In genomic region chr4:132240094-132240493, GRCh38 we compare ENCODE assay signal across 18 cellular contexts.
DNase-seq lines count a peak whose midpoint lies in the region; ATAC-seq, FAIRE-seq and TF ChIP-seq lines count a peak whose summit lies in the region.
"Had no signal": no experiment of that assay in that cellular context is flagged by ENCODE, and none has a peak within 500 bp of the region (broad histone marks: within the 10 kb centered on the region; RNA-seq: fewer than 3 reads in every experiment).

No MANE protein-coding gene starts in this region.

- H2AK5ac ChIP-seq in H1 (ENCODE audit: low read depth, low read length) = no peak overlapping the region

- no peaks in the 10 kb centered on the region for H3K27me3 ChIP-seq in right cardiac atrium (ENCODE audit: control insufficient read depth, insufficient read depth)
- no peaks in the 10 kb centered on the region for H3K27me3 ChIP-seq in OCI-LY1 (ENCODE audit: insufficient read depth, low read length)
- no peaks in the 10 kb centered on the region for H3K27me3 ChIP-seq in H1 (replicated peaks in 1 of 4; ENCODE audit: control insufficient read depth in 3 of 4, extremely low read depth in 1 of 4, insufficient read depth in 3 of 4, low read length in 3 of 4)

- H3K9me3 ChIP-seq in right cardiac atrium (ENCODE audit: control insufficient read depth, low read length) = no peaks in the 10 kb centered on the region
- peaks cover 13% of the 10 kb centered on the region; the same call in 1 of the 2 replicates for H3K9me3 ChIP-seq in OCI-LY1 (ENCODE audit: low read length)
- H3K9me3 ChIP-seq in H1 (ENCODE audit: insufficient read depth in 2 of 2, low read depth in 1 of 2, low read length in 1 of 2) = no peaks in the 10 kb centered on the region

- H3K79me2 ChIP-seq in OCI-LY1 (ENCODE audit: insufficient read depth, low read length) = no peaks in the 10 kb centered on the region
- H3K79me2 ChIP-seq in H1 (ENCODE audit: control insufficient read depth in 1 of 2, insufficient read depth in 2 of 2, low read length in 2 of 2) = no peaks in the 10 kb centered on the region

- H3K27me3 Mint-ChIP-seq in activated CD8-positive, alpha-beta T cell treated with anti-CD3 and anti-CD28 coated beads for 36 hours = no peaks in the 10 kb centered on the region
- H3K27me3 Mint-ChIP-seq: B cell; CD4-positive, alpha-beta memory T cell had no signal

- intact Hi-C loops in right cardiac atrium (cut with DNase I) = no loop called here
- intact Hi-C loops in Right ventricle myocardium inferior (cut with DNase I) = no loop called here
- intact Hi-C loops in activated CD8-positive, alpha-beta T cell treated with anti-CD3 and anti-CD28 coated beads for 36 hours (cut with micrococcal nuclease) = no loop called here

- H2BK5ac ChIP-seq in H1 (ENCODE audit: low read depth, low read length) = no peak overlapping the region

- H3K9me3 Mint-ChIP-seq in activated CD8-positive, alpha-beta T cell treated with anti-CD3 and anti-CD28 coated beads for 36 hours = peaks cover 3% of the 10 kb centered on the region
- H3K9me3 Mint-ChIP-seq: HFFc6 had no signal

- no peak for FAIRE-seq in H1 (lab: Jason Lieb, UNC)
- FAIRE-seq: G401.6, GM12891 had no signal

- H3K27ac ChIP-seq in right cardiac atrium (ENCODE audit: low read length) (no peak overlapping the region), OCI-LY1 (ENCODE audit: low read depth, low read length, poor library complexity, severe bottlenecking) (no peak overlapping the region), H1 (ENCODE audit: low read depth, low read length) (no peak overlapping the region)
- H3K27ac ChIP-seq: HL-60 had no signal

- no peak overlapping the region for H2BK12ac ChIP-seq in H1 (ENCODE audit: low read depth, low read length)

- no peak for TF ChIP-seq CTCF in OCI-LY1 (IDR thresholded peaks at IDR 0.05; ENCODE audit: low read length)
- no peak for TF ChIP-seq CTCF in H1 (IDR thresholded peaks at IDR 0.05; ENCODE audit: control extremely low read depth in 1 of 3, insufficient read depth in 1 of 3, low read depth in 1 of 3, low read length in 3 of 3)
- no peak for TF ChIP-seq CTCF in activated CD8-positive, alpha-beta T cell treated with anti-CD3 and anti-CD28 coated beads for 36 hours (IDR thresholded peaks at IDR 0.05)

- H3K27ac Mint-ChIP-seq in activated CD8-positive, alpha-beta T cell treated with anti-CD3 and anti-CD28 coated beads for 36 hours = no peak overlapping the region
- H3K27ac Mint-ChIP-seq: B cell; CD4-positive, alpha-beta memory T cell; HFFc6 had no signal

- H3K4ac ChIP-seq in H1 (replicated peaks; ENCODE audit: insufficient read length, low read depth, low read length) = no peak overlapping the region

- no peak overlapping the region for H3K14ac ChIP-seq in H1 (ENCODE audit: insufficient read length)

- no peak overlapping the region for H4K5ac ChIP-seq in H1 (ENCODE audit: insufficient read length, low read depth, low read length)

- no peaks in the 10 kb centered on the region for H3K79me1 ChIP-seq in H1 (ENCODE audit: low read depth, low read length)

- no peak overlapping the region for H4K91ac ChIP-seq in H1 (replicated peaks; ENCODE audit: insufficient read length, low read length)

- no peak overlapping the region for H3K4me3 Mint-ChIP-seq in activated CD8-positive, alpha-beta T cell treated with anti-CD3 and anti-CD28 coated beads for 36 hours
- H3K4me3 Mint-ChIP-seq: B cell; CD4-positive, alpha-beta memory T cell; HFFc6 had no signal

- no peak overlapping the region for H4K8ac ChIP-seq in H1 (ENCODE audit: extremely low read depth, insufficient read depth, low read length)

- WGBS in right cardiac atrium = 37% methylated on average over 4 of the region's 4 CpGs
- WGBS in H1 (ENCODE audit: extremely low coverage in 1 of 2, insufficient coverage in 1 of 2, insufficient read length in 1 of 2, insufficient replicate concordance in 2 of 2, low coverage in 1 of 2, low lambda C conversion rate in 2 of 2, missing lambda C conversion rate in 1 of 2), 2 experiments = 68% methylated on average over 4 of the region's 4 CpGs; no CpG with 5 or more reads in 1 of the 2 experiments

- H3K9ac ChIP-seq in OCI-LY1 (ENCODE audit: low read length) (no peak overlapping the region), H1 (replicated peaks in 1 of 4; ENCODE audit: extremely low read depth in 1 of 4, low read depth in 3 of 4, low read length in 3 of 4) (no peak overlapping the region)

- no peaks in the 10 kb centered on the region for H3K36me3 Mint-ChIP-seq in activated CD8-positive, alpha-beta T cell treated with anti-CD3 and anti-CD28 coated beads for 36 hours (ENCODE audit: low read depth)
- H3K36me3 Mint-ChIP-seq: CD4-positive, alpha-beta memory T cell had no signal

- H2BK20ac ChIP-seq in H1 (ENCODE audit: low read length) = no peak overlapping the region

- H3K4me2 ChIP-seq in OCI-LY1 (ENCODE audit: low read length) (no peak overlapping the region), H1 (ENCODE audit: insufficient read depth in 1 of 2, low read depth in 2 of 2, low read length in 2 of 2) (no peak overlapping the region)

- no peak for DNase-seq in right cardiac atrium
- no peak for DNase-seq in Right ventricle myocardium inferior (ENCODE audit: missing footprints)
- no peak for DNase-seq in H1 (ENCODE audit: low read depth in 1 of 2, low spot score in 2 of 2)
- DNase-seq in smooth muscle cell of the brain vasculature (ENCODE audit: low read depth, low spot score) = peak; percentile 23
- DNase-seq in NCI-H2196 (lab: John Stamatoyannopoulos, UW; ENCODE audit: unreplicated experiment) = no peak
- DNase-seq in activated CD8-positive, alpha-beta T cell treated with anti-CD3 and anti-CD28 coated beads for 36 hours = no peak
- DNase-seq: C1 segment of cervical spinal cord; CD4-positive, alpha-beta memory T cell; DMS79; EL; HCEC 1CT; HFFc6 had no signal

- H2AFZ ChIP-seq in OCI-LY1 (ENCODE audit: low read length) (0 out of 2 replicates have a peak overlapping the region, but pooled peaks have one; percentile 15), H1 (ENCODE audit: low read length) (0 out of 2 replicates have a peak overlapping the region, but pooled peaks have one; percentile 57)

- TF ChIP-seq EP300 in H1 (IDR thresholded peaks at IDR 0.05; ENCODE audit: borderline replicate concordance in 1 of 2, low read depth in 2 of 2, low read length in 2 of 2) = no peak

- no peak for TF ChIP-seq RAD21 in H1 (IDR thresholded peaks at IDR 0.05 in 1 of 2, conservative IDR thresholded peaks at IDR 0.05 in 1 of 2; ENCODE audit: low read depth in 2 of 2, low read length in 2 of 2)

- CTCF ChIA-PET in H1 (lab: Charles Lee; ENCODE audit: partially characterized antibody) = no interaction called here
- CTCF ChIA-PET in activated CD8-positive, alpha-beta T cell treated with anti-CD3 and anti-CD28 coated beads for 36 hours (lab: Charles Lee) = no interaction called here

- H4K20me1 ChIP-seq in OCI-LY1 (ENCODE audit: insufficient read depth, low read length) (no peaks in the 10 kb centered on the region), H1 (replicated peaks in 1 of 2; ENCODE audit: control insufficient read depth in 1 of 2, insufficient read depth in 2 of 2, low read length in 2 of 2) (no peaks in the 10 kb centered on the region)

- ATAC-seq in right cardiac atrium = peak; percentile 50 to 75
- no peak for ATAC-seq in Right ventricle myocardium inferior
- no peak for ATAC-seq in HG03460 (IDR thresholded peaks at IDR 0.05; ENCODE audit: unreplicated experiment)
- no peak for ATAC-seq in activated CD8-positive, alpha-beta T cell treated with anti-CD3 and anti-CD28 coated beads for 36 hours

- H3K9me2 ChIP-seq in OCI-LY1 (ENCODE audit: low read depth, low read length) = no peaks in the 10 kb centered on the region

- H3K4me1 ChIP-seq in right cardiac atrium (ENCODE audit: control insufficient read depth, insufficient read depth, low read length) (no peaks in the 10 kb centered on the region), OCI-LY1 (ENCODE audit: insufficient read depth, low read length, severe bottlenecking) (no peaks in the 10 kb centered on the region), H1 (replicated peaks in 1 of 4; ENCODE audit: control insufficient read depth in 3 of 4, insufficient read depth in 4 of 4, low read length in 3 of 4) (no peaks in the 10 kb centered on the region)

- H3K4me1 Mint-ChIP-seq in activated CD8-positive, alpha-beta T cell treated with anti-CD3 and anti-CD28 coated beads for 36 hours (ENCODE audit: low read depth) = no peaks in the 10 kb centered on the region
- H3K4me1 Mint-ChIP-seq: B cell; CD4-positive, alpha-beta memory T cell had no signal

- H2BK120ac ChIP-seq in H1 (replicated peaks; ENCODE audit: low read depth, low read length) = no peak overlapping the region

- H3K18ac ChIP-seq in H1 (ENCODE audit: extremely low read depth, low read length) = no peak overlapping the region

- TF ChIP-seq POLR2A in H1 (IDR thresholded peaks at IDR 0.05; ENCODE audit: control extremely low read depth in 1 of 2, low read depth in 2 of 2, low read length in 2 of 2) = no peak

- H3K4me3 ChIP-seq in right cardiac atrium (ENCODE audit: low read length) (no peak overlapping the region), OCI-LY1 (ENCODE audit: low read depth, low read length, poor library complexity, severe bottlenecking) (no peak overlapping the region), H1 (ENCODE audit: extremely low read depth in 1 of 4, insufficient read depth in 2 of 4, low read depth in 3 of 4, low read length in 4 of 4) (no peak overlapping the region)

- H2BK15ac ChIP-seq in H1 (ENCODE audit: low read length) = no peak overlapping the region

- H3K23ac ChIP-seq in H1 (ENCODE audit: insufficient read length) = no peak overlapping the region

- H3K36me3 ChIP-seq in OCI-LY1 (ENCODE audit: insufficient read depth, low read length) = no peaks in the 10 kb centered on the region
- H3K36me3 ChIP-seq in H1 (ENCODE audit: control insufficient read depth in 2 of 4, insufficient read depth in 4 of 4, low read length in 3 of 4) = no peaks in the 10 kb centered on the region

- H3K56ac ChIP-seq in H1 (replicated peaks; ENCODE audit: insufficient read length, low read depth, low read length) = no peak overlapping the region

- H3F3A ChIP-seq in OCI-LY1 (ENCODE audit: insufficient read depth, low read length) = no peaks in the 10 kb centered on the region

- H3K23me2 ChIP-seq in H1 (ENCODE audit: low read depth, low read length) = no peaks in the 10 kb centered on the region; the same call in 1 of the 2 replicates

- POLR2A ChIA-PET in H1 (lab: Charles Lee; ENCODE audit: partially characterized antibody) = no interaction called here
- POLR2A ChIA-PET in activated CD8-positive, alpha-beta T cell treated with anti-CD3 and anti-CD28 coated beads for 36 hours (lab: Charles Lee) = no interaction called here

TF ChIP-seq in H1, 55 proteins besides CTCF, POLR2A, EP300 and RAD21 (continues in another document):
- TF ChIP-seq RFX5 (IDR thresholded peaks at IDR 0.05; ENCODE audit: borderline replicate concordance, low read depth, low read length) (no peak), POU5F1 (IDR thresholded peaks at IDR 0.05; ENCODE audit: low read depth, low read length) (no peak), SUZ12 (IDR thresholded peaks at IDR 0.05; ENCODE audit: low read length) (no peak)
- TF ChIP-seq, protein P1, sequence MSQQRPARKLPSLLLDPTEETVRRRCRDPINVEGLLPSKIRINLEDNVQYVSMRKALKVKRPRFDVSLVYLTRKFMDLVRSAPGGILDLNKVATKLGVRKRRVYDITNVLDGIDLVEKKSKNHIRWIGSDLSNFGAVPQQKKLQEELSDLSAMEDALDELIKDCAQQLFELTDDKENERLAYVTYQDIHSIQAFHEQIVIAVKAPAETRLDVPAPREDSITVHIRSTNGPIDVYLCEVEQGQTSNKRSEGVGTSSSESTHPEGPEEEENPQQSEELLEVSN (IDR thresholded peaks at IDR 0.05) = no peak

Comparison
In these comparisons a context has a peak if more than half of its experiments do, and no peak if none do; other contexts are left out.
1. ATAC-seq: peak in right cardiac atrium (2 of 2); none in Right ventricle myocardium inferior (single experiment), HG03460 (single experiment) and activated CD8-positive, alpha-beta T cell treated with anti-CD3 and anti-CD28 coated beads for 36 hours (single experiment).